1 cellular context compared by ENCODE assay signal in the genomic region with DNA sequence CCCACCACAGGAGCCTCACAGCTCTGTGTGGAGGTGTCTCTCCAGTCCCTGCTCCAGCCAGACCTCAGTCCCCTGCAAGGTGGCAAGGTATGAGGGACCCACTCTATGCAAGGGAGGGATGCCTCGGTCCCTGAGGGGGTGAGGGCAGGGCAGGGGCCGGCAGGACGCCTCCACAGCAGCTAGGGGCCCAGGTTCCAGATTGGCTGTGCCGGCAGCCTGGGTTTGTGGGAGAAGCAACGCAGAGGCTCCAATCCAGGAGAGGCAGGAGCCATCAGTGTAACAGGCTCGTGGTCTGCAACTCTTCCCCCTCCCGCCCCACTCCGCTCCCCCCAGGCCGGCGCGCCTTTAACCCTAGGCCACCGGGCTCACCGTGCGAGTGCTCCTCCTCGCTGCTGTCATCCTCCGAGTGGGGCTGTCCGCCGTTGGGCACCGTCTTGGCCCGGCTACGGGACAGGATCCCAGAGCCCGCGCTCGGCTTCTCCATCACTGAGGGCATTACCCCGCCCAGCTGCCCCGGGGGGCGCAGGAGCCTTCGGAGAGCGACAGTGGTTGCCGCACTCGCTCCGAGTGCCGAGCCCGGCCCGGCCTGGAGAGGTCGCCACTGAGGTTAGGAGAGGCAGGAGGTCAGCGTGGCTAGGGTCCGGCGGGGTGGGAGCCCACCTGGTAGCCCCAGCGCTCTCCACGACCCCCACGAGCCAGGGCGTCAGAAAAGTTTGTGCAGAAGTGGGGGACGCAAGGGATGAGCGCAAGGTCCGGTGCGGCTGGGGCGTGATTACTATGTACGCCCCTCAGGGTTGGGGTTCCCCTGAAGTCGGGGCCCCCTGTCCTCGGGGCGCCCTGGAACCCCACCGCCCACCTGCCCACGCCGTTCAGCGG.
TF ChIP-seq lines count a peak whose summit lies in the region.

No MANE protein-coding gene starts in this region.

TF ChIP-seq in HCT116, 20 proteins besides CTCF, POLR2A, EP300 and RAD21:
- TF ChIP-seq, protein P1, sequence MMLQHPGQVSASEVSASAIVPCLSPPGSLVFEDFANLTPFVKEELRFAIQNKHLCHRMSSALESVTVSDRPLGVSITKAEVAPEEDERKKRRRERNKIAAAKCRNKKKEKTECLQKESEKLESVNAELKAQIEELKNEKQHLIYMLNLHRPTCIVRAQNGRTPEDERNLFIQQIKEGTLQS (IDR thresholded peaks at IDR 0.05), result no peak
- TF ChIP-seq, protein P2, sequence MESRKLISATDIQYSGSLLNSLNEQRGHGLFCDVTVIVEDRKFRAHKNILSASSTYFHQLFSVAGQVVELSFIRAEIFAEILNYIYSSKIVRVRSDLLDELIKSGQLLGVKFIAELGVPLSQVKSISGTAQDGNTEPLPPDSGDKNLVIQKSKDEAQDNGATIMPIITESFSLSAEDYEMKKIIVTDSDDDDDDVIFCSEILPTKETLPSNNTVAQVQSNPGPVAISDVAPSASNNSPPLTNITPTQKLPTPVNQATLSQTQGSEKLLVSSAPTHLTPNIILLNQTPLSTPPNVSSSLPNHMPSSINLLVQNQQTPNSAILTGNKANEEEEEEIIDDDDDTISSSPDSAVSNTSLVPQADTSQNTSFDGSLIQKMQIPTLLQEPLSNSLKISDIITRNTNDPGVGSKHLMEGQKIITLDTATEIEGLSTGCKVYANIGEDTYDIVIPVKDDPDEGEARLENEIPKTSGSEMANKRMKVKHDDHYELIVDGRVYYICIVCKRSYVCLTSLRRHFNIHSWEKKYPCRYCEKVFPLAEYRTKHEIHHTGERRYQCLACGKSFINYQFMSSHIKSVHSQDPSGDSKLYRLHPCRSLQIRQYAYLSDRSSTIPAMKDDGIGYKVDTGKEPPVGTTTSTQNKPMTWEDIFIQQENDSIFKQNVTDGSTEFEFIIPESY (IDR thresholded peaks at IDR 0.05; ENCODE audit: extremely low read depth, insufficient replicate concordance, low read length), result no peak
- TF ChIP-seq EZH2phosphoT487 (IDR thresholded peaks at IDR 0.05; ENCODE audit: borderline replicate concordance) (no peak), EGR1 (IDR thresholded peaks at IDR 0.05; ENCODE audit: low read depth) (no peak), ELF1 (IDR thresholded peaks at IDR 0.05; ENCODE audit: borderline replicate concordance, low read depth) (no peak), CBX3 (IDR thresholded peaks at IDR 0.05; ENCODE audit: low read depth) (no peak), JUND (IDR thresholded peaks at IDR 0.05) (no peak), CEBPB (IDR thresholded peaks at IDR 0.05; ENCODE audit: low read depth) (no peak), SRF (IDR thresholded peaks at IDR 0.05; ENCODE audit: low read depth) (no peak), POLR2AphosphoS5 (IDR thresholded peaks at IDR 0.05; ENCODE audit: low read depth, low read length) (no peak; the same call in 1 of the 2 replicates), SP1 (IDR thresholded peaks at IDR 0.05; ENCODE audit: low read depth) (no peak), ZNF274 (IDR thresholded peaks at IDR 0.05; ENCODE audit: low read depth, low read length) (no peak), FOSL1 (IDR thresholded peaks at IDR 0.05; ENCODE audit: low read depth) (no peak), SIN3A (IDR thresholded peaks at IDR 0.05; ENCODE audit: low read depth) (no peak), ZFX (IDR thresholded peaks at IDR 0.05) (no peak), EZH2 (IDR thresholded peaks at IDR 0.05) (no peak), TCF7L2 (IDR thresholded peaks at IDR 0.05; ENCODE audit: borderline replicate concordance, extremely low read depth, insufficient read depth, insufficient read length) (no peak)
- TF ChIP-seq, protein P3, sequence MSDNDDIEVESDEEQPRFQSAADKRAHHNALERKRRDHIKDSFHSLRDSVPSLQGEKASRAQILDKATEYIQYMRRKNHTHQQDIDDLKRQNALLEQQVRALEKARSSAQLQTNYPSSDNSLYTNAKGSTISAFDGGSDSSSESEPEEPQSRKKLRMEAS (IDR thresholded peaks at IDR 0.05), result no peak
- TF ChIP-seq, protein P4, sequence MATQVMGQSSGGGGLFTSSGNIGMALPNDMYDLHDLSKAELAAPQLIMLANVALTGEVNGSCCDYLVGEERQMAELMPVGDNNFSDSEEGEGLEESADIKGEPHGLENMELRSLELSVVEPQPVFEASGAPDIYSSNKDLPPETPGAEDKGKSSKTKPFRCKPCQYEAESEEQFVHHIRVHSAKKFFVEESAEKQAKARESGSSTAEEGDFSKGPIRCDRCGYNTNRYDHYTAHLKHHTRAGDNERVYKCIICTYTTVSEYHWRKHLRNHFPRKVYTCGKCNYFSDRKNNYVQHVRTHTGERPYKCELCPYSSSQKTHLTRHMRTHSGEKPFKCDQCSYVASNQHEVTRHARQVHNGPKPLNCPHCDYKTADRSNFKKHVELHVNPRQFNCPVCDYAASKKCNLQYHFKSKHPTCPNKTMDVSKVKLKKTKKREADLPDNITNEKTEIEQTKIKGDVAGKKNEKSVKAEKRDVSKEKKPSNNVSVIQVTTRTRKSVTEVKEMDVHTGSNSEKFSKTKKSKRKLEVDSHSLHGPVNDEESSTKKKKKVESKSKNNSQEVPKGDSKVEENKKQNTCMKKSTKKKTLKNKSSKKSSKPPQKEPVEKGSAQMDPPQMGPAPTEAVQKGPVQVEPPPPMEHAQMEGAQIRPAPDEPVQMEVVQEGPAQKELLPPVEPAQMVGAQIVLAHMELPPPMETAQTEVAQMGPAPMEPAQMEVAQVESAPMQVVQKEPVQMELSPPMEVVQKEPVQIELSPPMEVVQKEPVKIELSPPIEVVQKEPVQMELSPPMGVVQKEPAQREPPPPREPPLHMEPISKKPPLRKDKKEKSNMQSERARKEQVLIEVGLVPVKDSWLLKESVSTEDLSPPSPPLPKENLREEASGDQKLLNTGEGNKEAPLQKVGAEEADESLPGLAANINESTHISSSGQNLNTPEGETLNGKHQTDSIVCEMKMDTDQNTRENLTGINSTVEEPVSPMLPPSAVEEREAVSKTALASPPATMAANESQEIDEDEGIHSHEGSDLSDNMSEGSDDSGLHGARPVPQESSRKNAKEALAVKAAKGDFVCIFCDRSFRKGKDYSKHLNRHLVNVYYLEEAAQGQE (IDR thresholded peaks at IDR 0.05; ENCODE audit: low read depth), result no peak
TF ChIP-seq in HCT116: peak in this region for 0.
